In the genomic region with DNA sequence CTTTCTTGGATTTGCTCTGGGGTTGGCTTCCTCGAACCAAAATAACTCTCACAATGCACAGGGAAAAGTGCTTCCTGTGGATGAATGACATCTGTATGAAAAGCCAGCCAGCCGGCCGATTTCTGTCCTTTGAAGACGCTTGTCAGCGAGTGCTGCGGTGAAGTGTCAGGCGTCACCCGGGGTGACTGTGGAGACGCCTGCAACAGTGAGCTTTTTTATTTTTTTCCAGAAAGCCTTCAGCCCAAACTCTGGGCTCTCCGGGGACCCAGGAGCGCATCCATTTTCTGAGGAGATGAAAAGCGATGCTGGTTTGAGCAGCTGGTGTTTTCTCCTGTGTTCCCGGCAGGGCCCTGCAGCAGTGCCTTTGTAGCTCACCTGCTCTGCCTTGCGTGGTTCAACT, we compare ENCODE assay signal across 14 cellular contexts. TPM values are rescaled to one million over a fixed set of nuclear protein-coding genes. Genes with fewer than 3 reads are reported as not detected.
DNase-seq lines count a peak whose midpoint lies in the region; ATAC-seq and TF ChIP-seq lines count a peak whose summit lies in the region.
"Had no signal": no experiment of that assay in that cellular context is flagged by ENCODE, and none has a peak within 500 bp of the region (broad histone marks: within the 10 kb centered on the region; RNA-seq: fewer than 3 reads in every experiment).

No MANE protein-coding gene starts in this region.

- H3K27me3 Mint-ChIP-seq in WTC11 (ENCODE audit: low read depth) (no peaks in the 10 kb centered on the region), chondrocyte (ENCODE audit: low read depth) (peaks cover 51% of the 10 kb centered on the region)
- H3K27me3 Mint-ChIP-seq in stimulated activated naive CD8-positive, alpha-beta T cell treated with anti-CD3 and anti-CD28 coated beads, Interleukin-15, amount 100 ng/mL, for 72 hours: no peaks in the 10 kb centered on the region

- H3K4me3 Mint-ChIP-seq in WTC11 (no peak overlapping the region), chondrocyte (ENCODE audit: unreplicated experiment) (peak overlapping the region; percentile 5)
- H3K4me3 Mint-ChIP-seq in stimulated activated naive CD8-positive, alpha-beta T cell treated with anti-CD3 and anti-CD28 coated beads, Interleukin-15, amount 100 ng/mL, for 72 hours: peak overlapping the region; percentile 49 to 52

- H3K9me3 Mint-ChIP-seq in WTC11 (no peaks in the 10 kb centered on the region), chondrocyte (ENCODE audit: low read depth) (peaks cover 5% of the 10 kb centered on the region)
- H3K9me3 Mint-ChIP-seq in stimulated activated naive CD8-positive, alpha-beta T cell treated with anti-CD3 and anti-CD28 coated beads, Interleukin-15, amount 100 ng/mL, for 72 hours: no peaks in the 10 kb centered on the region

- peak overlapping the region; percentile 19; the same call in 1 of the 2 replicates for H3K27ac Mint-ChIP-seq in WTC11
- H3K27ac Mint-ChIP-seq in chondrocyte (ENCODE audit: unreplicated experiment): no peak overlapping the region
- no peak overlapping the region for H3K27ac Mint-ChIP-seq in stimulated activated naive CD8-positive, alpha-beta T cell treated with anti-CD3 and anti-CD28 coated beads, Interleukin-15, amount 100 ng/mL, for 72 hours

- POLR2A ChIA-PET in WTC11 (lab: Charles Lee): no interaction called here

- peaks cover 26% of the 10 kb centered on the region for H3K4me1 Mint-ChIP-seq in WTC11
- H3K4me1 Mint-ChIP-seq in chondrocyte (ENCODE audit: low read depth): peaks cover 4% of the 10 kb centered on the region
- peaks cover 20% of the 10 kb centered on the region for H3K4me1 Mint-ChIP-seq in stimulated activated naive CD8-positive, alpha-beta T cell treated with anti-CD3 and anti-CD28 coated beads, Interleukin-15, amount 100 ng/mL, for 72 hours

- intact Hi-C loops in cardiac septum (cut with DNase I) (no loop called here), Right ventricle myocardium inferior (cut with DNase I) (no loop called here)

- DNase-seq in cardiac septum (ENCODE audit: low spot score): peak; percentile 70
- no peak for DNase-seq in Right ventricle myocardium inferior (ENCODE audit: missing footprints)
- no peak for DNase-seq in WTC11 (ENCODE audit: low spot score)
- no peak for DNase-seq in chondrocyte (ENCODE audit: low spot score)
- DNase-seq in stimulated activated naive CD8-positive, alpha-beta T cell treated with anti-CD3 and anti-CD28 coated beads, Interleukin-15, amount 100 ng/mL, for 72 hours: peak in 1 of 2 donors; percentile 13
- DNase-seq in NCI-H446 (lab: John Stamatoyannopoulos, UW): no peak
- DNase-seq: EL, H7, heart left ventricle, left cardiac atrium, small intestine, SW 1271 had no signal

- H3K36me3 Mint-ChIP-seq in WTC11 (no peaks in the 10 kb centered on the region), chondrocyte (ENCODE audit: low read depth) (no peaks in the 10 kb centered on the region)

- CTCF ChIA-PET in WTC11 (lab: Charles Lee): no interaction called here

- ATAC-seq in Right ventricle myocardium inferior (no peak), WTC11 (no peak), HG02852 (IDR thresholded peaks at IDR 0.05; ENCODE audit: unreplicated experiment) (no peak), HG03354 (IDR thresholded peaks at IDR 0.05; ENCODE audit: poor library complexity, severe bottlenecking, unreplicated experiment) (no peak)
- peak; percentile 45 for ATAC-seq in stimulated activated naive CD8-positive, alpha-beta T cell treated with anti-CD3 and anti-CD28 coated beads, Interleukin-15, amount 100 ng/mL, for 72 hours
- ATAC-seq: left cardiac atrium had no signal

- TF ChIP-seq CTCF in WTC11 (IDR thresholded peaks at IDR 0.05): no peak
- TF ChIP-seq CTCF in chondrocyte (IDR thresholded peaks at IDR 0.05): no peak

TF ChIP-seq in WTC11, 78 proteins besides CTCF, POLR2A, EP300 and RAD21:
- TF ChIP-seq ATF1 (CRISPR knock-in tag; IDR thresholded peaks at IDR 0.05) (no peak), ZNF219 (CRISPR knock-in tag; IDR thresholded peaks at IDR 0.05; ENCODE audit: borderline replicate concordance) (no peak), IRF2 (CRISPR knock-in tag; IDR thresholded peaks at IDR 0.05; ENCODE audit: borderline replicate concordance, low read depth) (no peak), MXD4 (CRISPR knock-in tag; IDR thresholded peaks at IDR 0.05; ENCODE audit: borderline replicate concordance) (no peak), SMAD4 (CRISPR knock-in tag; IDR thresholded peaks at IDR 0.05) (no peak), SP1 (CRISPR knock-in tag; conservative IDR thresholded peaks at IDR 0.05) (no peak)
TF ChIP-seq in WTC11: peak in this region for 0.

RNA-seq across cellular contexts. Expression of a gene that starts 34.3 kb away (rescaled TPM):
- 1.2 TPM for total RNA-seq in cardiac septum
- not detected for total RNA-seq in Right ventricle myocardium inferior
- total RNA-seq in WTC11 (2021): 5.9 to 6.9 TPM (median 6.3 TPM) in 3 replicates
- not detected in 3 replicates for total RNA-seq in chondrocyte
